ENCODE assay signal across 14 cellular contexts in the genomic region with DNA sequence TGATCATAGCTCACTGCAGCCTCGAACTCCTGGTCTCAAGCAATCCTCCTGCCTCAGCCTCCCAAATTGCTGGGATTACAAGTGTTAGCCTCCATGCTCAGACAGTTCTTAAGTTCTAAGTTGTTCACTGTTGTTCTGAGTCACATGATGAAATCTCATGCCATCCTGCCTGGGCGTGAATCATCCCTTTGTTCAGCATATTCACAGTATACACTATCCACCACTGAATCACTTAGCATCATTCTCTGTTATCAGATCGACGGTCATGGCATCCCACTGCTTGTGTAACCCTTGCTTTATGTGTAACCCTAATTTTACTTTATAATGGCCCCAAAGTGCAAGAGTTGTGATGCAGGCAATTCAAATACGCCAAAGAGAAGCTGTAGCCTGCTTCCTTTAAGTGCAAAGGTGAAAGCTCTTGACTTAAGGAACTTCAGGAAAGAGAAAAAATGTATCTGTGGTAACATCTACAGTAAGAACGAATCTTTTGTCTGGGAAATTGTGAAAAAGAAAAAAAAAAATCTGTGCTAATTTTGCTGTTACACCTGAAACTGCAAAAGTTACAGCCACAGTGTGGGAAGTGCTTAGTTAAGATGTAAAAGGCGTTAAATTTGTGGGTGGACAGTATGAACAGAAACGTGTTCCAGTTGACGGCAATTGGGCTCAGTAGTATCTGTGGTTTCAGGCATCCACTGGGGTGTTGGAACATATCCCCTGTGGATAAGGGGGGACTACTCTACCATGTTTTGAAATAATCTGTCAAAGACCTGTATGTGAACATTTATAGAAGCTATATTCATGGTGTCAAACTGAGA.
DNase-seq lines count a peak whose midpoint lies in the region; ATAC-seq, FAIRE-seq and TF ChIP-seq lines count a peak whose summit lies in the region.
"Had no signal": no experiment of that assay in that cellular context is flagged by ENCODE, and none has a peak within 500 bp of the region (broad histone marks: within the 10 kb centered on the region; RNA-seq: fewer than 3 reads in every experiment).

No MANE protein-coding gene starts in this region.

- H3K4me1 ChIP-seq in foreskin keratinocyte (peaks cover 5% of the 10 kb centered on the region), colonic mucosa (no peaks in the 10 kb centered on the region)

- H3K9me3 ChIP-seq in colonic mucosa, result no peaks in the 10 kb centered on the region

- TF ChIP-seq CTCF in AG04449 (IDR thresholded peaks at IDR 0.05; ENCODE audit: insufficient read depth, low read length, missing control alignments) (no peak), foreskin keratinocyte (conservative IDR thresholded peaks at IDR 0.05) (no peak), colonic mucosa (IDR thresholded peaks at IDR 0.05) (no peak)

- no peaks in the 10 kb centered on the region for H3K36me3 ChIP-seq in colonic mucosa

- peak; percentile 99 for FAIRE-seq in H54 (lab: Jason Lieb, UNC)

- H3K9ac ChIP-seq in colonic mucosa (ENCODE audit: low read depth in 2 of 2, low read length in 2 of 2), result no peak overlapping the region

- TF ChIP-seq POLR2A in H54 (IDR thresholded peaks at IDR 0.05; ENCODE audit: low read depth, low read length), result no peak

- peak; percentile 100 for ATAC-seq in foreskin keratinocyte
- ATAC-seq: stimulated activated naive B cell treated with anti-CD40 and anti-IgM and Interleukin-4, amounts not matched to agents 10 μg/mL and 1 μg/mL and 100 μg/mL, for 72 hours had no signal

- peak; percentile 5 for DNase-seq in AG04449 (ENCODE audit: low read depth, low spot score)
- peak; percentile 31 for DNase-seq in H54 (ENCODE audit: insufficient read length, low spot score)
- peak; percentile 22 for DNase-seq in T1000 (lab: John Stamatoyannopoulos, UW)
- DNase-seq in foreskin keratinocyte, result peak; percentile 68 to 91
- no peak for DNase-seq in NCI-H1694 (lab: John Stamatoyannopoulos, UW)
- DNase-seq in effector CD8-positive, alpha-beta T cell (lab: John Stamatoyannopoulos, UW), result no peak
- no peak for DNase-seq in central memory CD4-positive, alpha-beta T cell
- no peak for DNase-seq in colonic mucosa
- DNase-seq: activated CD8-positive, alpha-beta memory T cell treated with anti-CD3 and anti-CD28 coated beads, Interleukin-2, amount 50 U/mL, for 48 hours; effector CD4-positive, alpha-beta T cell; GOT3; NCI-H2029 treated with DMSO at 0.1 percent for 48 hours; stimulated activated naive B cell treated with anti-CD40 and anti-IgM and Interleukin-4, amounts not matched to agents 10 μg/mL and 1 μg/mL and 100 μg/mL, for 72 hours had no signal

- POLR2A ChIA-PET in AG04449 (lab: Yijun Ruan, JAX), result no interaction called here

- CTCF ChIA-PET in AG04449 (lab: Yijun Ruan, JAX), result interaction anchor here (0.8 to 2.1 kb wide), 4 partner anchors 21 to 221 kb away, joined by 3 to 11 read pairs (median 3); no protein-coding TSS in a partner anchor

- intact Hi-C loops in colonic mucosa (cut with DNase I), result no loop called here

- H3K27me3 ChIP-seq in foreskin keratinocyte (no peaks in the 10 kb centered on the region), colonic mucosa (no peaks in the 10 kb centered on the region)

- H3K27ac ChIP-seq in foreskin keratinocyte, result no peak overlapping the region
- H3K27ac ChIP-seq in colonic mucosa, result no peak overlapping the region
- H3K27ac ChIP-seq: skin epidermis had no signal

- H3K4me3 ChIP-seq in AG04449 (ENCODE audit: low read depth, low read length) (no peak overlapping the region), colonic mucosa (no peak overlapping the region)
- H3K4me3 ChIP-seq: skin epidermis had no signal

Comparison
In these comparisons a context has a peak if more than half of its experiments do, and no peak if none do; other contexts are left out.
1. DNase-seq: peak in AG04449 (single experiment), H54 (single experiment), T1000 (single experiment) and foreskin keratinocyte (2 of 2); none in NCI-H1694 (single experiment), effector CD8-positive, alpha-beta T cell (single experiment), central memory CD4-positive, alpha-beta T cell (single experiment) and colonic mucosa (single experiment).